In the genomic region with DNA sequence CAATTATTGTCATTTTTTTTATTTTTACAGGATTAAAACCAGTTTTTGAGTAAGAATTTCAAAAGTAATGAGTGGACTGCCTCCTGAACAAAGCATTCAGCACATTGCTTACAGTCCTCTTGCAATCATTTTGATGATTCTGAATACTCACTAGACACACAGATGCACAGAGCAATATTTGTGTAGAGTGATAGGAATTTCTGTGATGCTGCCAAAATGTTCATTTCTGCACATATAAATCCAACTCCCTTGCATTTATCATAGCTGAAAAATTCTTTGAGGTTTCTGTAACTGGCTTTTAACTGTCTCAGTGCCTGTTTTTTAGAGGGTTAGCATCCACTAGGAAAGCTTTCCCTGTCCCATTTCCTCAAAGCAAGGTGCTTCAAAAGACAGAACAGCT, we compare ENCODE assay signal across 20 cellular contexts.
DNase-seq lines count a peak whose midpoint lies in the region; TF ChIP-seq lines count a peak whose summit lies in the region.
"Had no signal": no experiment of that assay in that cellular context is flagged by ENCODE, and none has a peak within 500 bp of the region (broad histone marks: within the 10 kb centered on the region; RNA-seq: fewer than 3 reads in every experiment).

No MANE protein-coding gene starts in this region.

- H3K14ac ChIP-seq in mesenchymal stem cell (ENCODE audit: low read length in 2 of 2) = no peak overlapping the region

- in situ Hi-C loops in brain microvascular endothelial cell (cut with HindIII; ENCODE audit: low pct_ligation_motif_present, low sequenced_read_pairs) = no loop called here

- intact Hi-C loops in thyroid gland (cut with DNase I) = no loop called here
- intact Hi-C loops in dorsolateral prefrontal cortex (cut with DNase I) = no loop called here
- intact Hi-C loops in head of caudate nucleus (cut with DNase I) = no loop called here

- no peak overlapping the region for H2BK5ac ChIP-seq in mesenchymal stem cell (ENCODE audit: low read depth, low read length, poor library complexity, severe bottlenecking)

- no peak overlapping the region for H2AK5ac ChIP-seq in mesenchymal stem cell (ENCODE audit: low read length, severe bottlenecking)

- H3K9me3 ChIP-seq in mesenchymal stem cell (ENCODE audit: control insufficient read depth, low read length) = no peaks in the 10 kb centered on the region
- H3K9me3 ChIP-seq in thyroid gland = no peaks in the 10 kb centered on the region
- H3K9me3 ChIP-seq: gastrocnemius medialis, pancreas had no signal

- H3K27ac ChIP-seq in brain microvascular endothelial cell = peak overlapping the region; percentile 37
- no peak overlapping the region for H3K27ac ChIP-seq in mesenchymal stem cell (ENCODE audit: low read length, poor library complexity, severe bottlenecking)
- no peak overlapping the region for H3K27ac ChIP-seq in thyroid gland
- H3K27ac ChIP-seq in dorsolateral prefrontal cortex = no peak overlapping the region
- H3K27ac ChIP-seq: gastrocnemius medialis, HL-60, pancreas had no signal

- no peak for TF ChIP-seq CTCF in AG09319 (IDR thresholded peaks at IDR 0.05; ENCODE audit: low read depth, low read length)
- no peak for TF ChIP-seq CTCF in brain microvascular endothelial cell (IDR thresholded peaks at IDR 0.05; ENCODE audit: low read depth, low read length, missing control alignments)
- TF ChIP-seq CTCF in thyroid gland (IDR thresholded peaks at IDR 0.05) = no peak
- TF ChIP-seq CTCF in dorsolateral prefrontal cortex (IDR thresholded peaks at IDR 0.05 in 54 of 56, conservative IDR thresholded peaks at IDR 0.05 in 2 of 56; ENCODE audit: low read depth in 1 of 56, partially characterized antibody in 56 of 56) = no peak

- H3K4me2 ChIP-seq in mesenchymal stem cell (ENCODE audit: low read length, poor library complexity, severe bottlenecking) = no peak overlapping the region

- no peak overlapping the region for H2BK12ac ChIP-seq in mesenchymal stem cell (ENCODE audit: low read length in 2 of 2)

- no peak overlapping the region for H3K23ac ChIP-seq in mesenchymal stem cell (ENCODE audit: low read length in 2 of 2)

- no peak overlapping the region for H2AFZ ChIP-seq in mesenchymal stem cell (ENCODE audit: low read depth, low read length)

- H3K36me3 ChIP-seq in brain microvascular endothelial cell (replicated peaks) (no peaks in the 10 kb centered on the region), mesenchymal stem cell (ENCODE audit: control insufficient read depth in 1 of 2, insufficient read depth in 2 of 2, low read depth in 1 of 2, low read length in 2 of 2) (no peaks in the 10 kb centered on the region), thyroid gland (no peaks in the 10 kb centered on the region)
- H3K36me3 ChIP-seq: gastrocnemius medialis, pancreas had no signal

- no peaks in the 10 kb centered on the region for H3K27me3 ChIP-seq in brain microvascular endothelial cell (replicated peaks)
- no peaks in the 10 kb centered on the region for H3K27me3 ChIP-seq in mesenchymal stem cell (ENCODE audit: control insufficient read depth in 1 of 2, insufficient read depth in 1 of 2, low read length in 2 of 2)
- no peaks in the 10 kb centered on the region for H3K27me3 ChIP-seq in thyroid gland
- H3K27me3 ChIP-seq in dorsolateral prefrontal cortex = no peaks in the 10 kb centered on the region
- H3K27me3 ChIP-seq: gastrocnemius medialis, pancreas had no signal

- no peak overlapping the region for H3K4ac ChIP-seq in mesenchymal stem cell (ENCODE audit: low read depth in 1 of 2, low read length in 2 of 2)

- no peak overlapping the region for H4K91ac ChIP-seq in mesenchymal stem cell (ENCODE audit: low read length)

- DNase-seq in AG09319 (ENCODE audit: extremely low read depth, low read depth) (peak; percentile 25), LHCN-M2 (ENCODE audit: low read depth) (peak; percentile 0), brain microvascular endothelial cell (peak; percentile 51), mesenchymal stem cell (no peak), thyroid gland (no peak), dorsolateral prefrontal cortex (no peak), head of caudate nucleus (no peak)
- no peak for DNase-seq in activated naive CD4-positive, alpha-beta T cell treated with Interleukin-2 at 50 U/mL for 16 hours
- DNase-seq: activated CD4-positive, alpha-beta T cell treated with anti-CD3 and anti-CD28 coated beads, Interleukin-2, amount 50 U/mL, for 4 hours; activated naive CD4-positive, alpha-beta T cell treated with anti-CD3 and anti-CD28 coated beads, Interleukin-2, amount 50 U/mL, for 16 hours; activated T-cell treated with anti-CD3 and anti-CD28 coated beads, Interleukin-2, amount 50 U/mL, for 1 hour; AML-193; Calu3; effector memory CD8-positive, alpha-beta T cell; gastrocnemius medialis; KBM-7; NCI-H82; pancreas; stimulated activated CD4-positive, alpha-beta T cell treated with anti-CD3 and anti-CD28 coated beads, Interleukin-2, amount 100 ng/mL, for 24 hours had no signal

- H3K4me1 ChIP-seq in mesenchymal stem cell (ENCODE audit: control insufficient read depth, insufficient read depth, low read depth, low read length) (no peaks in the 10 kb centered on the region), thyroid gland (no peaks in the 10 kb centered on the region)
- H3K4me1 ChIP-seq: gastrocnemius medialis, pancreas had no signal

- H3K79me1 ChIP-seq in mesenchymal stem cell (replicated peaks; ENCODE audit: low read length, poor library complexity, severe bottlenecking) = no peaks in the 10 kb centered on the region

- no peak overlapping the region for H2BK120ac ChIP-seq in mesenchymal stem cell (ENCODE audit: low read depth, low read length)

- H2BK15ac ChIP-seq in mesenchymal stem cell (ENCODE audit: low read depth, poor library complexity, severe bottlenecking) = no peak overlapping the region

- no peak overlapping the region for H3K4me3 ChIP-seq in brain microvascular endothelial cell (ENCODE audit: low read depth, low read length)
- no peak overlapping the region for H3K4me3 ChIP-seq in mesenchymal stem cell (ENCODE audit: insufficient read depth in 1 of 2, low read depth in 1 of 2, low read length in 2 of 2)
- no peak overlapping the region for H3K4me3 ChIP-seq in thyroid gland (replicated peaks in 1 of 3)
- no peak overlapping the region for H3K4me3 ChIP-seq in dorsolateral prefrontal cortex
- H3K4me3 ChIP-seq: gastrocnemius medialis, pancreas had no signal

- TF ChIP-seq POLR2A in thyroid gland (IDR thresholded peaks at IDR 0.05) = no peak

- peak overlapping the region; percentile 59 for H3K9ac ChIP-seq in mesenchymal stem cell (ENCODE audit: low read length)

- H3K18ac ChIP-seq in mesenchymal stem cell (ENCODE audit: low read depth in 1 of 2, low read length in 2 of 2) = no peak overlapping the region

- no peak overlapping the region for H4K8ac ChIP-seq in mesenchymal stem cell (ENCODE audit: low read length)

Comparison
In these comparisons a context has a peak if more than half of its experiments do, and no peak if none do; other contexts are left out.
1. DNase-seq: peak in AG09319 (single experiment), LHCN-M2 (single experiment) and brain microvascular endothelial cell (single experiment); none in mesenchymal stem cell (single experiment), thyroid gland (0 of 2), dorsolateral prefrontal cortex (0 of 10), head of caudate nucleus (0 of 42) and activated naive CD4-positive, alpha-beta T cell treated with Interleukin-2 at 50 U/mL for 16 hours (single experiment).